14 cellular contexts compared by ENCODE assay signal in genomic region chr3:46910166-46910760, GRCh38. TPM values are rescaled to one million over a fixed set of nuclear protein-coding genes. Genes with fewer than 3 reads are reported as not detected.
DNase-seq lines count a peak whose midpoint lies in the region; ATAC-seq and TF ChIP-seq lines count a peak whose summit lies in the region.
"Had no signal": no experiment of that assay in that cellular context is flagged by ENCODE, and none has a peak within 500 bp of the region (broad histone marks: within the 10 kb centered on the region; RNA-seq: fewer than 3 reads in every experiment).

No MANE protein-coding gene starts in this region.

- peak; percentile 14 for DNase-seq in left ventricle myocardium superior
- DNase-seq in heart right ventricle = no peak
- peak; percentile 38 for DNase-seq in RWPE2 (ENCODE audit: low spot score)
- peak; percentile 20 for DNase-seq in lower lobe of right lung
- peak; percentile 59 for DNase-seq in upper lobe of right lung
- DNase-seq in cerebellar cortex (ENCODE audit: low spot score) = no peak
- DNase-seq in NK-92 (lab: John Stamatoyannopoulos, UW; ENCODE audit: unreplicated experiment) = no peak
- no peak for DNase-seq in activated CD4-positive, CD25-positive, alpha-beta regulatory T cell treated with anti-CD3 and anti-CD28 coated beads, Interleukin-2, amount 50 U/mL, for 72 hours
- DNase-seq: NCI-H1436 treated with DMSO at 0.1 percent for 48 hours had no signal

- WGBS in heart right ventricle, 2 donors = 85 to 88% methylated on average over 6 of the region's 6 CpGs

- peaks cover 9 to 36% (median 24%) of the 10 kb centered on the region in 9 donors for H3K4me1 ChIP-seq in heart right ventricle
- peaks cover 10% of the 10 kb centered on the region for H3K4me1 ChIP-seq in RWPE2 (ENCODE audit: insufficient read depth, poor library complexity, severe bottlenecking)
- peaks cover 26% of the 10 kb centered on the region for H3K4me1 ChIP-seq in lower lobe of right lung
- H3K4me1 ChIP-seq in upper lobe of right lung = peaks cover 13% of the 10 kb centered on the region
- H3K4me1 ChIP-seq: foreskin keratinocyte had no signal

- H3K27ac ChIP-seq in heart right ventricle (no peak overlapping the region), RWPE2 (ENCODE audit: poor library complexity, severe bottlenecking) (no peak overlapping the region), lower lobe of right lung (no peak overlapping the region), upper lobe of right lung (no peak overlapping the region)
- H3K27ac ChIP-seq: body of pancreas, foreskin keratinocyte, ovary had no signal

- no peak for TF ChIP-seq CTCF in heart right ventricle (IDR thresholded peaks at IDR 0.05)
- no peak for TF ChIP-seq CTCF in RWPE2 (IDR thresholded peaks at IDR 0.05; ENCODE audit: poor library complexity, severe bottlenecking)
- TF ChIP-seq CTCF in lower lobe of right lung (IDR thresholded peaks at IDR 0.05) = no peak
- no peak for TF ChIP-seq CTCF in upper lobe of right lung (IDR thresholded peaks at IDR 0.05)

- no peak overlapping the region for H3K4me3 ChIP-seq in heart right ventricle
- H3K4me3 ChIP-seq in RWPE2 (ENCODE audit: severe bottlenecking) = no peak overlapping the region
- H3K4me3 ChIP-seq in lower lobe of right lung = no peak overlapping the region
- H3K4me3 ChIP-seq in upper lobe of right lung = no peak overlapping the region
- H3K4me3 ChIP-seq: body of pancreas, ovary had no signal

- H3K9me3 ChIP-seq in heart right ventricle = no peaks in the 10 kb centered on the region
- no peaks in the 10 kb centered on the region for H3K9me3 ChIP-seq in RWPE2 (ENCODE audit: severe bottlenecking)
- H3K9me3 ChIP-seq in lower lobe of right lung = no peaks in the 10 kb centered on the region
- no peaks in the 10 kb centered on the region for H3K9me3 ChIP-seq in upper lobe of right lung
- H3K9me3 ChIP-seq: body of pancreas, ovary had no signal

- intact Hi-C loops in left ventricle myocardium superior (cut with micrococcal nuclease) (loop anchor here (5.0 kb wide), 1 partner anchor 203 kb away; no protein-coding TSS in a partner anchor), heart right ventricle (cut with DNase I) (no loop called here), lower lobe of right lung (cut with DNase I) (no loop called here), upper lobe of right lung (cut with DNase I) (no loop called here)

- ATAC-seq in left ventricle myocardium superior = no peak
- ATAC-seq in heart right ventricle = no peak
- ATAC-seq in RWPE2 (ENCODE audit: low read depth) = no peak
- no peak for ATAC-seq in lower lobe of right lung
- no peak for ATAC-seq in upper lobe of right lung

- no peaks in the 10 kb centered on the region for H3K27me3 ChIP-seq in heart right ventricle
- H3K27me3 ChIP-seq in RWPE2 (ENCODE audit: insufficient read depth, poor library complexity, severe bottlenecking) = no peaks in the 10 kb centered on the region
- peaks cover 4% of the 10 kb centered on the region for H3K27me3 ChIP-seq in lower lobe of right lung (ENCODE audit: low read depth)
- no peaks in the 10 kb centered on the region for H3K27me3 ChIP-seq in upper lobe of right lung
- H3K27me3 ChIP-seq: body of pancreas, foreskin keratinocyte, ovary had no signal

- peaks cover 0 to 2% (median 0%) of the 10 kb centered on the region in 9 donors for H3K36me3 ChIP-seq in heart right ventricle
- H3K36me3 ChIP-seq in RWPE2 (ENCODE audit: low read depth) = no peaks in the 10 kb centered on the region
- no peaks in the 10 kb centered on the region for H3K36me3 ChIP-seq in lower lobe of right lung
- H3K36me3 ChIP-seq in upper lobe of right lung = no peaks in the 10 kb centered on the region
- H3K36me3 ChIP-seq: ovary had no signal

RNA-seq across cellular contexts. Expression of gene PTH1R, which starts 32.7 kb away (rescaled TPM):
- total RNA-seq in left ventricle myocardium superior (13.0 TPM), heart right ventricle (10 to 100 TPM in 2 of 10 donors, 1 to 10 TPM in 8; 1.5 to 18.5 (median 3.0) TPM), lower lobe of right lung (14.5 TPM), upper lobe of right lung (14.9 TPM)
- polyA plus RNA-seq in heart right ventricle = 10 to 100 TPM; 12.8 to 89.8 TPM
- total RNA-seq: foreskin keratinocyte; natural killer cell treated with Interleukin-12 subunit alpha and Interleukin-12 subunit beta and Interleukin-15 and Interleukin-18, amount 100 ng/mL, for 72 hours; RPMI7951 had no signal
- polyA plus RNA-seq: foreskin keratinocyte had no signal

RNA-seq across cellular contexts. Expression of gene MYL3, which starts 47.0 kb away (rescaled TPM):
- total RNA-seq in left ventricle myocardium superior (9,164 TPM), heart right ventricle (1,000 to 10,000 TPM; 5,377 to 9,904 (median 7,431) TPM), lower lobe of right lung (2.0 TPM), upper lobe of right lung (3.8 TPM)
- 1,000 to 10,000 TPM; 7,541 to 8,578 TPM for polyA plus RNA-seq in heart right ventricle
- total RNA-seq: foreskin keratinocyte; natural killer cell treated with Interleukin-12 subunit alpha and Interleukin-12 subunit beta and Interleukin-15 and Interleukin-18, amount 100 ng/mL, for 72 hours; RPMI7951 had no signal
- polyA plus RNA-seq: foreskin keratinocyte had no signal

Comparison
In these comparisons a context has a peak if more than half of its experiments do, and no peak if none do; other contexts are left out.
1. DNase-seq: peak in left ventricle myocardium superior (single experiment), RWPE2 (single experiment), lower lobe of right lung (single experiment) and upper lobe of right lung (single experiment); none in heart right ventricle (0 of 2), cerebellar cortex (single experiment), NK-92 (single experiment) and activated CD4-positive, CD25-positive, alpha-beta regulatory T cell treated with anti-CD3 and anti-CD28 coated beads, Interleukin-2, amount 50 U/mL, for 72 hours (single experiment).
2. RNA of gene MYL3, which starts 47.0 kb away (total RNA-seq): 9,164 TPM in left ventricle myocardium superior (single experiment) and 5,377 to 9,904 TPM in heart right ventricle; 3.8 TPM in upper lobe of right lung (single experiment) and 2.0 TPM in lower lobe of right lung (single experiment); every median in the first group is over 1,000 times any median in the second.